ENCODE assay signal across 8 cellular contexts in the genomic region with DNA sequence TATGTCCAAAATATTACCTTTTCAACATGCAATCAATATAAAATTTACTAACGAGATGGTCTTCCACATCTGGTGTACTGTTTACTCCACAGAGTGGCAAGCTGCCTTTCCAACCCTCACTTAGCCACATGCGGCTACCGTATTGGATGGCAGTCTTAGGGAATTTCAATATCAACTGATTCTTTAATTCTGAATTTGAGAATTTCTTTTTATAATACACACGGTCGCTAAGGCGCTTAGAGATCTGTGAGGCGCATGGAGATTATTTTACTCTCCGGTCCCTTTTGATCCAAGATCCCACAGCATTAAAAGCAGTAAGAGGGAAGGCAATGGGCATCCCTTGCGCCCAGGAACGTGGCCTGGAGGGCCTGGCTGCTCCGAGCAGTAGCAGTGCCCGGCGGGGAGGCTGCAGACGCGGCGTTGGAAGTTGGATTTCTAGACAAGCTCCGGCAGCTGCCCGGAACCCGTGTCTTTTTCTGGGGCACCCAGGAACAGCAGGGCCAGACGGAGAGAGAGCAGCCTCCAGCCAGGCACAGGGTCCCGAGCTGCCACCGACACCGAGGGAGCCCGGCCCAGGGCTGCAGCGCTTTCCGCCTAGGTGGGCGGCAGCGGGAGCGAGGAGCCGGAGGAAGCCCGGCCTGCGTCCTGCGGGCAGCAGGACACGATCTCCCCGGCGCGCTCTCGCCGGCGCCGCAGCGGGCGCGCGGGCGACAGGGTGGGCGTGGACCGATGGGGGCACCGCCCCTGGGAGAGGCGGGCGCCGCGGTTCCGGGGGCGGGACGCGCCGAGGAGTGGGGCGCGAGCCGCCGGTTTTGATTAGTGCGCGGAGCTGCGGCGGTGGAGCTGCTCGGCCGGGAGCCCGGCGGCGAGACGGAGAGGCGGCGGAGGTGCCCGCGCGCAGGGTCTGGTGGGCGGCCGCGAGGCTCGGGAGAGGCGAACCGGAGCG. TPM values are rescaled to one million over a fixed set of nuclear protein-coding genes. Genes with fewer than 3 reads are reported as not detected.
DNase-seq lines count a peak whose midpoint lies in the region; ATAC-seq and TF ChIP-seq lines count a peak whose summit lies in the region.

TSS of gene UGCG (plus strand) at position 819 of the 946 bp plus-strand sequence. CDS start 402 bp downstream, outside the sequence.

- H3K9me3 Mint-ChIP-seq in natural killer cell, result no peaks in the 10 kb centered on the region

- peak within 1 kb of the TSS; percentile 99 for H3K4me3 Mint-ChIP-seq in natural killer cell

- ATAC-seq in GM21576 (IDR thresholded peaks at IDR 0.05; ENCODE audit: unreplicated experiment) (peak; percentile 77), natural killer cell (peak; percentile 92 to 98 (median 95))

- H3K27me3 Mint-ChIP-seq in natural killer cell (ENCODE audit: low read depth in 2 of 2), result no peaks in the 10 kb centered on the region

- no peaks in the 10 kb centered on the region for H3K36me3 Mint-ChIP-seq in natural killer cell

- peak; percentile 82 for DNase-seq in DMS153 treated with DMSO at 0.1 percent for 48 hours (lab: John Stamatoyannopoulos, UW; ENCODE audit: unreplicated experiment)
- peak; percentile 91 for DNase-seq in KBM-7
- DNase-seq in RKO (ENCODE audit: low spot score), result peak; percentile 94
- DNase-seq in activated T-helper 1 cell treated with anti-CD3 and anti-CD28 coated beads, Interleukin-2, amount 50 U/mL, for 16 hours (ENCODE audit: low read depth in 1 of 2, low spot score in 1 of 2), result peak; percentile 69 to 85
- DNase-seq in fibroblast of gingiva (ENCODE audit: low read depth), result peak; percentile 90
- peak; percentile 92 for DNase-seq in natural killer cell
- DNase-seq in stimulated activated naive CD4-positive, alpha-beta T cell (lab: John Stamatoyannopoulos, UW), result peak; percentile 71 to 92 (median 83)

- peak within 1 kb of the TSS in 1 of 2 donors; percentile 91 for H3K27ac Mint-ChIP-seq in natural killer cell

- peaks cover 9 to 12% of the 10 kb centered on the region in 2 donors for H3K4me1 Mint-ChIP-seq in natural killer cell

- intact Hi-C loops in natural killer cell (cut with micrococcal nuclease), result loop anchor here (1.0 to 5.0 kb wide), 3 partner anchors 141 to 436 kb away; partner anchors contain the start of gene PTBP3

- TF ChIP-seq CTCF in natural killer cell (IDR thresholded peaks at IDR 0.05), result no peak

- in situ Hi-C loops in KBM-7 (cut with MboI; ENCODE audit: low pct_unique_long_range_greater_than_20kb, low sequenced_read_pairs), result no loop called here

RNA-seq across cellular contexts. Expression of gene UGCG, which starts in this region (rescaled TPM):
- total RNA-seq in natural killer cell, result 10 to 100 TPM; 17.9 to 21.4 (median 18.8) TPM

Comparison
In these comparisons a context has a peak if more than half of its experiments do, and no peak if none do; other contexts are left out.
1. Peak in every context shown above with its lines: DNase-seq and ATAC-seq.